In the genomic region with DNA sequence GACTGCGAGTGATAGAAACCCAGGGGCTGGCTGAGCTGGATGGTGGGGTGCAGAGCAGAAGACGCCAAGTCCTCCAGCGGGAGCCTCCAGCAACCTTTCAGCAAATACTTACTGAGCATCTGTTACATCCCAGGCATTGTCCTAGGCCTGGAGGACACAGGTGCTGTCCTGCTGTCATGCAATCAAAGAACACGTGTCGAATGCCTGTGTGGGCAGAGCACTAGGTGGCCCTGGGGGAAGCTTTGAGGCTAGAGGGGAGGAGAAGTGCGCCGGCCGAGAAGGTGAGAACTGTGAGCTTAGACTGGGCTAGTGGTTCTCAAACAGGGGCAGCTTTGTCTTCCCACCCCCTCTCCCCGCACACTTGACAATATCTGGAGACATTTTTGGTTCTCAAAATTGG, we compare ENCODE assay signal across 30 cellular contexts.
"Had no signal": no experiment of that assay in that cellular context is flagged by ENCODE, and none has a peak within 500 bp of the region (broad histone marks: within the 10 kb centered on the region; RNA-seq: fewer than 3 reads in every experiment).

No MANE protein-coding gene starts in this region.

- FAIRE-seq: K562, RCC 7860, TTC549 had no signal

- DNase-seq: activated CD4-positive, alpha-beta T cell treated with anti-CD3 and anti-CD28 coated beads, Interleukin-2, amount 10 ng/mL, durations not matched to agents 24 days and 14 days; activated CD4-positive, alpha-beta T cell treated with anti-CD3 and anti-CD28 coated beads, Interleukin-2, amount 50 U/mL, for 4 hours; activated CD8-positive, alpha-beta T cell treated with anti-CD3 and anti-CD28 coated beads for 36 hours; activated effector memory CD4-positive, alpha-beta T cell treated with anti-CD3 and anti-CD28 coated beads, Interleukin-2, amount 50 U/mL, for 16 hours; activated naive CD4-positive, alpha-beta T cell; activated naive CD4-positive, alpha-beta T cell treated with anti-CD3 and anti-CD28 coated beads, Interleukin-2, amount 50 U/mL, for 16 hours; activated naive CD8-positive, alpha-beta T cell treated with anti-CD3 and anti-CD28 coated beads for 36 hours; activated T-cell treated with anti-CD3 and anti-CD28 coated beads, Interleukin-2, amount 50 U/mL, for 1 hour; activated T-cell treated with anti-CD3 and anti-CD28 coated beads, Interleukin-2, amount 50 U/mL, for 72 hours; amniotic stem cell; aorta; Karpas-422; NCI-H1105; NCI-H1436; NCI-H1694; NCI-H1930; NCI-H2081 treated with DMSO at 0.1 percent for 48 hours; NCI-H345; NCI-H524 treated with DMSO at 0.1 percent for 48 hours; NK-92 treated with Interleukin-12 subunit alpha and Interleukin-12 subunit beta, amount 100 ng/mL, for 24 hours; PC-3; SJCRH30 had no signal

- H3K4me3 Mint-ChIP-seq: activated CD4-positive, alpha-beta T cell treated with anti-CD3 and anti-CD28 coated beads, Interleukin-2, amount 10 ng/mL, durations not matched to agents 24 days and 14 days; activated CD8-positive, alpha-beta T cell treated with anti-CD3 and anti-CD28 coated beads for 36 hours; activated naive CD8-positive, alpha-beta T cell treated with anti-CD3 and anti-CD28 coated beads for 36 hours; activated T-cell treated with anti-CD3 and anti-CD28 coated beads, Interleukin-2, amount 50 U/mL, for 72 hours; activated T-helper 17 cell treated with anti-CD3 and anti-CD28 coated beads, Interleukin-2, amount 50 U/mL, for 72 hours; T-helper 1 cell treated with Interleukin-12 subunit alpha and Interleukin-12 subunit beta and Interleukin-4 antibody, amounts not matched to agents 30 μg/mL and 1 μg/mL, for 36 hours; T-helper 2 cell treated with Interferon-gamma antibody and Interleukin-4, amounts not matched to agents 5 μg/mL and 100 μg/mL, for 36 hours had no signal

- H3K9me3 Mint-ChIP-seq: activated CD4-positive, alpha-beta T cell treated with anti-CD3 and anti-CD28 coated beads, Interleukin-2, amount 10 ng/mL, durations not matched to agents 24 days and 14 days; activated CD8-positive, alpha-beta T cell treated with anti-CD3 and anti-CD28 coated beads for 36 hours; activated naive CD8-positive, alpha-beta T cell treated with anti-CD3 and anti-CD28 coated beads for 36 hours; activated T-helper 17 cell treated with anti-CD3 and anti-CD28 coated beads, Interleukin-2, amount 50 U/mL, for 72 hours; T-helper 2 cell treated with Interferon-gamma antibody and Interleukin-4, amounts not matched to agents 5 μg/mL and 100 μg/mL, for 36 hours had no signal

- H3K27ac ChIP-seq: breast epithelium, SJCRH30, SK-N-MC had no signal

- H3K36me3 ChIP-seq: breast epithelium, SJCRH30 had no signal

- H3K4me1 Mint-ChIP-seq: activated CD4-positive, alpha-beta T cell treated with anti-CD3 and anti-CD28 coated beads, Interleukin-2, amount 10 ng/mL, durations not matched to agents 24 days and 14 days; activated naive CD8-positive, alpha-beta T cell treated with anti-CD3 and anti-CD28 coated beads for 36 hours; activated T-helper 17 cell treated with anti-CD3 and anti-CD28 coated beads, Interleukin-2, amount 50 U/mL, for 72 hours had no signal

- H3K36me3 Mint-ChIP-seq: activated naive CD8-positive, alpha-beta T cell treated with anti-CD3 and anti-CD28 coated beads for 36 hours had no signal

- H3K4me1 ChIP-seq: breast epithelium had no signal

- H3K27ac Mint-ChIP-seq: activated CD4-positive, alpha-beta T cell treated with anti-CD3 and anti-CD28 coated beads, Interleukin-2, amount 10 ng/mL, durations not matched to agents 24 days and 14 days; activated CD8-positive, alpha-beta T cell treated with anti-CD3 and anti-CD28 coated beads for 36 hours; activated naive CD8-positive, alpha-beta T cell treated with anti-CD3 and anti-CD28 coated beads for 36 hours; activated T-cell treated with anti-CD3 and anti-CD28 coated beads, Interleukin-2, amount 50 U/mL, for 72 hours; activated T-helper 17 cell treated with anti-CD3 and anti-CD28 coated beads, Interleukin-2, amount 50 U/mL, for 72 hours; T-helper 1 cell treated with Interleukin-12 subunit alpha and Interleukin-12 subunit beta and Interleukin-4 antibody, amounts not matched to agents 30 μg/mL and 1 μg/mL, for 36 hours; T-helper 2 cell treated with Interferon-gamma antibody and Interleukin-4, amounts not matched to agents 5 μg/mL and 100 μg/mL, for 36 hours had no signal

- ATAC-seq: activated CD8-positive, alpha-beta T cell treated with anti-CD3 and anti-CD28 coated beads for 36 hours; activated T-cell treated with anti-CD3 and anti-CD28 coated beads, Interleukin-2, amount 50 U/mL, for 72 hours; activated T-helper 17 cell treated with anti-CD3 and anti-CD28 coated beads, Interleukin-2, amount 50 U/mL, for 72 hours; K562; PC-3 had no signal

- H3K9me3 ChIP-seq: SJCRH30 had no signal

- H3K4me3 ChIP-seq: breast epithelium, K562, SJCRH30, SK-N-MC had no signal
